In the genomic region with DNA sequence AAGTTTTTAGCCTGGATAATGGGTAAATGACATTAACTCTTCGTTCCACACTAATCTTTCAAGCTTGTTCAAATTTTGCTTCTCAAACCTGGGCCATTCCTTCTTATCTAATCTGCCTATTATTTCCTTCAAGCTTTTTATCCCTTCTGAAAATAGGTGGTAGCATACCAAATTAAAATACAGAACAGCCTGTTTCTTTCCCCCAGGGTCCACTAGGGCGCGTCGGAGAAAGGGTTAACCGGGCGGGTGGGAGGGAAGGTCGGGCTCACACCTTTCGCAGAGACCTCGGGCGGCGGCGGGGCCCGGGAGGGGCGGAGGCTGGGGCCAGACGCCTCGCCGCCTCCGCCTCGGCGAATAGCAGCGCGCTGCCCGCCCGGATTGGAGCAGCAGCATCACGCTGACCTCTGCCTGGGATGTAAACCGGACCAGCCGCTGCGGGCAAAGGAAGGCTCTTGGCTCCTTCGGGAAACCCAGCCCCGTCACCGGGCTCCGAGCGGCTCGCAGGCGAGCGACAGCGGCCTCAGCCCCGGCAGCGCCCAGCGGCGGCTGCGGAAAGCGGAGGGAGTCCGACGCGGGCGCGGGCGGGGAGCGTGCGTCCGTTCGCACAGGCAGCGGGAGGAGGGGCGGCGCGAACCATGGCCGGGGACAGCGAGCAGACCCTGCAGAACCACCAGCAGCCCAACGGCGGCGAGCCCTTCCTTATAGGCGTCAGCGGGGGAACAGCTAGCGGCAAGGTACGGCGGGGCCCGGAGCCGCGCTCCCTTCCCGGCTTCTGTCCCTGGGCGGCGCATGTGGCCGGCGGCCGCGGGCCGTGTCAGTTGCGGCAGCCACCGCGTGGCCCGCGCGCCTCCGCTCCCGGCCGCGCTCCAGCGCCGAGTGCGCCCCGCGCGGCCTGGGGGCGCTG, we compare ENCODE assay signal across 7 cellular contexts. TPM values are rescaled to one million over a fixed set of nuclear protein-coding genes. Genes with fewer than 3 reads are reported as not detected.
DNase-seq lines count a peak whose midpoint lies in the region; ATAC-seq, FAIRE-seq and TF ChIP-seq lines count a peak whose summit lies in the region.

A gene (plus strand): TSS at position 416 of the 904 bp plus-strand sequence. CDS start 220 bp downstream, at position 636.

- peaks cover 5% of the 10 kb centered on the region for H3K4me1 Mint-ChIP-seq in astrocyte (ENCODE audit: low read depth, unreplicated experiment)

- H3K9me3 Mint-ChIP-seq in astrocyte (ENCODE audit: unreplicated experiment): no peaks in the 10 kb centered on the region

- no peaks in the 10 kb centered on the region for H3K9me3 ChIP-seq in astrocyte (ENCODE audit: insufficient read depth, low read depth, low read length)

- peak within 1 kb of the TSS; percentile 82 for H3K27ac ChIP-seq in astrocyte (ENCODE audit: low read depth, low read length)

- intact Hi-C loops in sciatic nerve (cut with DNase I): loop anchor here (5.0 kb wide), 1 partner anchor 65 kb away; no protein-coding TSS in a partner anchor

- FAIRE-seq in astrocyte (lab: Jason Lieb, UNC): no peak

- ATAC-seq in HG02642 (IDR thresholded peaks at IDR 0.05; ENCODE audit: poor library complexity, unreplicated experiment): peak; percentile 73
- peak; percentile 86 for ATAC-seq in sciatic nerve

- H3K79me2 ChIP-seq in astrocyte (ENCODE audit: insufficient read depth, low read length): peaks cover 45% of the 10 kb centered on the region

- in situ Hi-C loops in GM13977 (cut with MboI; ENCODE audit: low pct_unique_long_range_greater_than_20kb, low sequenced_read_pairs, unreplicated experiment): no loop called here

- peaks cover 2% of the 10 kb centered on the region for H3K36me3 Mint-ChIP-seq in astrocyte (ENCODE audit: low read depth, unreplicated experiment)

- peaks cover 28% of the 10 kb centered on the region for H4K20me1 ChIP-seq in astrocyte (ENCODE audit: insufficient read depth, low read length)

- peak within 1 kb of the TSS; percentile 86 for H3K4me3 ChIP-seq in astrocyte (ENCODE audit: insufficient read depth, low read depth, low read length)

- peak within 1 kb of the TSS; percentile 63 for H2AFZ ChIP-seq in astrocyte (ENCODE audit: low read depth, low read length)

- peak within 1 kb of the TSS; percentile 90 for H3K9ac ChIP-seq in astrocyte (ENCODE audit: low read length)

- H3K36me3 ChIP-seq in astrocyte (ENCODE audit: insufficient read depth, low read length): no peaks in the 10 kb centered on the region

- H3K27me3 Mint-ChIP-seq in astrocyte (ENCODE audit: low read depth, unreplicated experiment): no peaks in the 10 kb centered on the region

- TF ChIP-seq CTCF in GM13977 (IDR thresholded peaks at IDR 0.05; ENCODE audit: extremely low read depth, insufficient read depth, missing control alignments) (peak; percentile 28), astrocyte (IDR thresholded peaks at IDR 0.05; ENCODE audit: insufficient read depth, low read depth, low read length) (no peak)

- peaks cover 11% of the 10 kb centered on the region for H3K4me1 ChIP-seq in astrocyte (ENCODE audit: insufficient read depth, low read length)

- peak; percentile 91 for DNase-seq in GM13977 (ENCODE audit: low spot score)
- DNase-seq in NCI-H1092 treated with DMSO at 0.1 percent for 48 hours (lab: John Stamatoyannopoulos, UW): peak; percentile 93
- DNase-seq in T-helper 2 cell: peak; percentile 13 to 79 (median 44)
- peak; percentile 69 for DNase-seq in astrocyte (ENCODE audit: low read depth)
- DNase-seq in hippocampal formation (lab: John Stamatoyannopoulos, UW): peak; percentile 59 to 79
- peak; percentile 82 for DNase-seq in sciatic nerve (ENCODE audit: low spot score)

- H3K27me3 ChIP-seq in astrocyte (ENCODE audit: insufficient read depth, low read length): no peaks in the 10 kb centered on the region

- H3K4me2 ChIP-seq in astrocyte (ENCODE audit: low read length): peak within 1 kb of the TSS; percentile 91

- H3K4me3 Mint-ChIP-seq in astrocyte (ENCODE audit: unreplicated experiment): peak within 1 kb of the TSS; percentile 98

- H3K27ac Mint-ChIP-seq in astrocyte (ENCODE audit: unreplicated experiment): peak within 1 kb of the TSS; percentile 93

RNA-seq across cellular contexts. Expression of the gene that starts here (rescaled TPM):
- 111 TPM in 2 replicates for total RNA-seq in astrocyte
- total RNA-seq in sciatic nerve: 28.1 TPM

Comparison
In these comparisons a context has a peak if more than half of its experiments do, and no peak if none do; other contexts are left out.
1. Peak in every context shown above with its lines: DNase-seq, ATAC-seq, H3K4me3 ChIP-seq and H3K27ac ChIP-seq.